Comparison of ENCODE assay signal across 3 cellular contexts in the genomic region with DNA sequence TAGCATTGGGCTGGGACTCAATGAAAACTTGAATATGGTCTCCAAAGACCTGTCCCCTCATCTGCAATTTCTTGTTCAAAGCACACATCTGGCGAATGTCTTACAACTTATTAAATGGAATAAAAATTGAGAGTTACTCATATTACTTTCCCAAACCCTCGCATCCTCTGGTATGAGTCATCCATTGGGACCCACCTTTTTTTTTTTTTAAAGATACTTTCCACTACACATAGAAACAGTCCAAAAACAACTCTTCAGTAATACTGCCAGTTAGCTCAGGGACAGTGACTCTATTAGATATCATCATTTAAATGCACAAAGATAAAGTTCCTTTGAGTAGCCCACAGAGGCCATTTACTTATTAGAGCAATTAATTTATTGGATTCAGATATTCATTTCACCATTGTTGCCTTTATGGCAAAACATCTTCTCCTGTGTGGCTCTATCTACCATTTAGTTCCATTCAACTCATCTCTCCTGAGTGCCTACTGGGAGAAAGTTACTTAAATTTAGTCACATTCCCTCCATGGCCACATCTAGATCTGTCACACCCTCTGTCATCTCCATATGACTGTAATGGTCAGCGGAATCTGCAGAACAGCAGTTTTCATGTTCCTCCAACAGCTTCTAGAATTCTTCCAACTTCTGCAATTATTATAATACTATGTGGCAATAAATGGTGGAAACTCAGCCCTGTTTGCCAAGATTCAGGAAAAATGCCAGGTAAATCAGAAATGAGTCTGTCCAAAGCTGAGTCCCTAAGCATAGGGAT.
TF ChIP-seq lines count a peak whose summit lies in the region.

No MANE protein-coding gene starts in this region.

TF ChIP-seq in SK-N-SH, 30 proteins besides CTCF, POLR2A, EP300 and RAD21:
- no peak for TF ChIP-seq FOXM1 (IDR thresholded peaks at IDR 0.05; ENCODE audit: low read depth)
- TF ChIP-seq, protein P1, sequence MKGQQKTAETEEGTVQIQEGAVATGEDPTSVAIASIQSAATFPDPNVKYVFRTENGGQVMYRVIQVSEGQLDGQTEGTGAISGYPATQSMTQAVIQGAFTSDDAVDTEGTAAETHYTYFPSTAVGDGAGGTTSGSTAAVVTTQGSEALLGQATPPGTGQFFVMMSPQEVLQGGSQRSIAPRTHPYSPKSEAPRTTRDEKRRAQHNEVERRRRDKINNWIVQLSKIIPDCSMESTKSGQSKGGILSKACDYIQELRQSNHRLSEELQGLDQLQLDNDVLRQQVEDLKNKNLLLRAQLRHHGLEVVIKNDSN (IDR thresholded peaks at IDR 0.05; ENCODE audit: borderline replicate concordance, low read depth), result no peak
- TF ChIP-seq FOSL2 (IDR thresholded peaks at IDR 0.05; ENCODE audit: borderline replicate concordance, low read depth), result peak; percentile 76
- TF ChIP-seq RCOR1 (IDR thresholded peaks at IDR 0.05; ENCODE audit: low read length), result no peak
- TF ChIP-seq NFIC (IDR thresholded peaks at IDR 0.05; ENCODE audit: borderline replicate concordance), result peak; percentile 19; the same call in 1 of the 2 replicates
- TF ChIP-seq TCF12 (IDR thresholded peaks at IDR 0.05), result peak; percentile 62
- TF ChIP-seq JUND (IDR thresholded peaks at IDR 0.05), result peak; percentile 77

TF ChIP-seq in endothelial cell of umbilical vein, 7 proteins besides CTCF, POLR2A, EP300 and RAD21:
- no peak for TF ChIP-seq EZH2 (IDR thresholded peaks at IDR 0.05; ENCODE audit: borderline replicate concordance, low read depth, low read length, severe bottlenecking)
- TF ChIP-seq, protein P2, sequence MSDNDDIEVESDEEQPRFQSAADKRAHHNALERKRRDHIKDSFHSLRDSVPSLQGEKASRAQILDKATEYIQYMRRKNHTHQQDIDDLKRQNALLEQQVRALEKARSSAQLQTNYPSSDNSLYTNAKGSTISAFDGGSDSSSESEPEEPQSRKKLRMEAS (IDR thresholded peaks at IDR 0.05; ENCODE audit: insufficient read depth, insufficient read length), result no peak
- TF ChIP-seq MYC (IDR thresholded peaks at IDR 0.05; ENCODE audit: low read depth, low read length), result no peak
- TF ChIP-seq JUN (IDR thresholded peaks at IDR 0.05; ENCODE audit: borderline replicate concordance, insufficient read depth, insufficient read length, low read depth), result peak; percentile 49
- TF ChIP-seq FOS (IDR thresholded peaks at IDR 0.05; ENCODE audit: borderline replicate concordance, insufficient read depth, low read length), result peak; percentile 89

TF ChIP-seq in WTC11, 78 proteins besides CTCF, POLR2A, EP300 and RAD21:
- TF ChIP-seq, protein P3, sequence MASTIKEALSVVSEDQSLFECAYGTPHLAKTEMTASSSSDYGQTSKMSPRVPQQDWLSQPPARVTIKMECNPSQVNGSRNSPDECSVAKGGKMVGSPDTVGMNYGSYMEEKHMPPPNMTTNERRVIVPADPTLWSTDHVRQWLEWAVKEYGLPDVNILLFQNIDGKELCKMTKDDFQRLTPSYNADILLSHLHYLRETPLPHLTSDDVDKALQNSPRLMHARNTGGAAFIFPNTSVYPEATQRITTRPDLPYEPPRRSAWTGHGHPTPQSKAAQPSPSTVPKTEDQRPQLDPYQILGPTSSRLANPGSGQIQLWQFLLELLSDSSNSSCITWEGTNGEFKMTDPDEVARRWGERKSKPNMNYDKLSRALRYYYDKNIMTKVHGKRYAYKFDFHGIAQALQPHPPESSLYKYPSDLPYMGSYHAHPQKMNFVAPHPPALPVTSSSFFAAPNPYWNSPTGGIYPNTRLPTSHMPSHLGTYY (CRISPR knock-in tag; IDR thresholded peaks at IDR 0.05), result no peak
